10 cellular contexts compared by ENCODE assay signal in the genomic region with DNA sequence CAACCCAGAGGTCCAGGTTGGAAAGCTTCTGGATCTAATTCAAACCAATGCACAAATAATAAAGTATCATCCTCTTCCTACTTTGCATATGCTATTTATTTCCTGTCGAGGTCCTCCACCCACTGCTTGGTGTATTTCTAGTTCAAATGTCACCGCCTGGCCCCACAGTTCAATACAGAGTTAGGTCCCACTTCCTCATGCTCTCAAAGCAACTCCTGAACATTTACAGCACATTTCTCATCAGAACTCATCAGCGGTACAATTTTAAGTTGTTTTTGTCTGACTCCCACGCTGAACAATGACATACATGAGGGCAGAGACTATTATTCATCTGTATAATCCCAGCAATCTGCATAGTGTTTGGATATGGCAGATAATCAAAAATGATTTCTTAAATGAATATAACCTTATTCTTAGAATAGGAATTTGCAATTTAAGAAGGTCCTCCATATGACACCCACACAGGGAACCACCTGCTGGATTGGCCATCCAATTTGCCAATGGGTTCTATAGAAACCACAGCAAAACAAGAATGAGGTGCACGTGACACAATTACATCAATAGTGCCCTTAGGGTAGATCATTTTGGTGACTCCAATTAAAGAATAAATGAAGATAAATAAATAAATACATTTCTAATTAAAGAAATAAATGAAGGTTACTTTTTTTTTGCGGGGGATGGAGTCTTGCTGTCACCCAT. TPM values are rescaled to one million over a fixed set of nuclear protein-coding genes. Genes with fewer than 3 reads are reported as not detected.
DNase-seq lines count a peak whose midpoint lies in the region; ATAC-seq and TF ChIP-seq lines count a peak whose summit lies in the region.
"Had no signal": no experiment of that assay in that cellular context is flagged by ENCODE, and none has a peak within 500 bp of the region (broad histone marks: within the 10 kb centered on the region; RNA-seq: fewer than 3 reads in every experiment).

No MANE protein-coding gene starts in this region.

- no peaks in the 10 kb centered on the region for H3K79me1 ChIP-seq in mesenchymal stem cell (replicated peaks; ENCODE audit: low read length, poor library complexity, severe bottlenecking)

- intact Hi-C loops in mucosa of descending colon (cut with DNase I, micrococcal nuclease), result no loop called here

- no peak overlapping the region for H2BK120ac ChIP-seq in mesenchymal stem cell (ENCODE audit: low read depth, low read length)

- H2BK15ac ChIP-seq in mesenchymal stem cell (ENCODE audit: low read depth, poor library complexity, severe bottlenecking), result no peak overlapping the region

- H4K91ac ChIP-seq in mesenchymal stem cell (ENCODE audit: low read length), result no peak overlapping the region

- H3K27me3 ChIP-seq in CD8-positive, alpha-beta memory T cell (ENCODE audit: insufficient read depth, low read length, poor library complexity, severe bottlenecking), result no peaks in the 10 kb centered on the region
- no peaks in the 10 kb centered on the region for H3K27me3 ChIP-seq in mesenchymal stem cell (ENCODE audit: control insufficient read depth in 1 of 2, insufficient read depth in 1 of 2, low read length in 2 of 2)

- no peaks in the 10 kb centered on the region for H3K36me3 ChIP-seq in CD8-positive, alpha-beta memory T cell (ENCODE audit: insufficient read depth, low read length)
- no peaks in the 10 kb centered on the region for H3K36me3 ChIP-seq in mucosa of descending colon (ENCODE audit: low read depth)
- peaks cover 0 to 9% of the 10 kb centered on the region in 2 experiments for H3K36me3 ChIP-seq in mesenchymal stem cell (ENCODE audit: control insufficient read depth in 1 of 2, insufficient read depth in 2 of 2, low read depth in 1 of 2, low read length in 2 of 2)

- no peak overlapping the region for H4K8ac ChIP-seq in mesenchymal stem cell (ENCODE audit: low read length)

- no peak overlapping the region for H3K18ac ChIP-seq in mesenchymal stem cell (ENCODE audit: low read depth in 1 of 2, low read length in 2 of 2)

- CTCF ChIA-PET in CD8-positive, alpha-beta memory T cell (lab: Charles Lee), result interaction anchor here (1.3 kb wide), 1 partner anchor 82 kb away, joined by 6 read pairs; no protein-coding TSS in a partner anchor

- H3K4me1 ChIP-seq in CD8-positive, alpha-beta memory T cell (ENCODE audit: insufficient read depth, low read length), result peaks cover 13% of the 10 kb centered on the region
- no peaks in the 10 kb centered on the region for H3K4me1 ChIP-seq in mucosa of descending colon (ENCODE audit: low read depth)
- H3K4me1 ChIP-seq in mesenchymal stem cell (ENCODE audit: control insufficient read depth, insufficient read depth, low read depth, low read length), result no peaks in the 10 kb centered on the region

- ATAC-seq in mucosa of descending colon, result peak; percentile 64
- no peak for ATAC-seq in GM18868 (IDR thresholded peaks at IDR 0.05; ENCODE audit: unreplicated experiment)

- H2BK5ac ChIP-seq in mesenchymal stem cell (ENCODE audit: low read depth, low read length, poor library complexity, severe bottlenecking), result no peak overlapping the region

- no peaks in the 10 kb centered on the region for H3K9me3 Mint-ChIP-seq in CD8-positive, alpha-beta memory T cell

- no peaks in the 10 kb centered on the region for H3K27me3 Mint-ChIP-seq in CD8-positive, alpha-beta memory T cell

- H3K4me3 ChIP-seq in CD8-positive, alpha-beta memory T cell (ENCODE audit: low read length), result no peak overlapping the region
- no peak overlapping the region for H3K4me3 ChIP-seq in mucosa of descending colon
- no peak overlapping the region for H3K4me3 ChIP-seq in mesenchymal stem cell (ENCODE audit: insufficient read depth in 1 of 2, low read depth in 1 of 2, low read length in 2 of 2)

- H3K14ac ChIP-seq in mesenchymal stem cell (ENCODE audit: low read length in 2 of 2), result no peak overlapping the region

- peak overlapping the region in 1 of 7 donors; percentile 5 for H3K4me3 Mint-ChIP-seq in CD8-positive, alpha-beta memory T cell

- H3K9ac ChIP-seq in mesenchymal stem cell (ENCODE audit: low read length), result no peak overlapping the region

- H3K27ac Mint-ChIP-seq in CD8-positive, alpha-beta memory T cell, result peak overlapping the region; percentile 1 to 74 (median 44)

- no peak overlapping the region for H2BK12ac ChIP-seq in mesenchymal stem cell (ENCODE audit: low read length in 2 of 2)

- H3K4ac ChIP-seq in mesenchymal stem cell (ENCODE audit: low read depth in 1 of 2, low read length in 2 of 2), result no peak overlapping the region

- H3K4me1 Mint-ChIP-seq in CD8-positive, alpha-beta memory T cell, result peaks cover 10 to 13% (median 11%) of the 10 kb centered on the region in 3 donors

- H2AFZ ChIP-seq in mesenchymal stem cell (ENCODE audit: low read depth, low read length), result no peak overlapping the region

- WGBS in mesenchymal stem cell, result 95% methylated on average over 3 of the region's 6 CpGs

- H3K36me3 Mint-ChIP-seq in CD8-positive, alpha-beta memory T cell, result peaks cover 0 to 11% (median 3%) of the 10 kb centered on the region in 3 donors

- no peak overlapping the region for H3K23ac ChIP-seq in mesenchymal stem cell (ENCODE audit: low read length in 2 of 2)

- H3K27ac ChIP-seq in CD8-positive, alpha-beta memory T cell (ENCODE audit: low read depth, low read length), result no peak overlapping the region
- H3K27ac ChIP-seq in mesenchymal stem cell (ENCODE audit: low read length, poor library complexity, severe bottlenecking), result no peak overlapping the region

- H3K4me2 ChIP-seq in mesenchymal stem cell (ENCODE audit: low read length, poor library complexity, severe bottlenecking), result no peak overlapping the region

- TF ChIP-seq CTCF in mucosa of descending colon (IDR thresholded peaks at IDR 0.05), result no peak

- POLR2A ChIA-PET in CD8-positive, alpha-beta memory T cell (lab: Charles Lee), result no interaction called here

- no peaks in the 10 kb centered on the region for H3K9me3 ChIP-seq in CD8-positive, alpha-beta memory T cell (ENCODE audit: low read length)
- H3K9me3 ChIP-seq in mucosa of descending colon (no peaks in the 10 kb centered on the region), mesenchymal stem cell (ENCODE audit: control insufficient read depth, low read length) (no peaks in the 10 kb centered on the region)

- DNase-seq in CD8-positive, alpha-beta memory T cell, result peak in 1 of 5 donors; percentile 16
- DNase-seq in GM19238 (ENCODE audit: insufficient read length, low spot score) (peak; percentile 32), mucosa of descending colon (no peak), H4 (ENCODE audit: low spot score) (no peak), mesenchymal stem cell (no peak), GF-D8 (lab: John Stamatoyannopoulos, UW) (no peak)
- DNase-seq in activated CD4-positive, alpha-beta T cell treated with anti-CD3 and anti-CD28 coated beads for 48 hours, result peak; percentile 18
- DNase-seq: hippocampal formation, NCI-H2171 treated with DMSO at 0.1 percent for 48 hours had no signal

- H2AK5ac ChIP-seq in mesenchymal stem cell (ENCODE audit: low read length, severe bottlenecking), result no peak overlapping the region

RNA-seq across cellular contexts. Expression of gene SLC25A17, which starts 54.3 kb away (rescaled TPM):
- 10 to 100 TPM; 31.4 to 35.1 TPM for total RNA-seq in CD8-positive, alpha-beta memory T cell
- polyA plus RNA-seq in CD8-positive, alpha-beta memory T cell, result 17.6 TPM
- total RNA-seq in mucosa of descending colon, result 10 to 100 TPM in 2 of 3 donors, 1 to 10 TPM in 1; 8.7 to 12.1 (median 11.9) TPM
- 46.1 and 47.3 TPM in 2 replicates for total RNA-seq in H4 (2014; rRNA removed; shearing (Covaris generic))
- polyA plus RNA-seq in mesenchymal stem cell (2013, experiment 1 of 2), result 13.0 TPM
- polyA plus RNA-seq in mesenchymal stem cell (2013, experiment 2 of 2), result 13.9 TPM

Comparison
In these comparisons a context has a peak if more than half of its experiments do, and no peak if none do; other contexts are left out.
1. DNase-seq: peak in GM19238 (single experiment) and activated CD4-positive, alpha-beta T cell treated with anti-CD3 and anti-CD28 coated beads for 48 hours (single experiment); none in mucosa of descending colon (0 of 3), H4 (single experiment), mesenchymal stem cell (single experiment) and GF-D8 (single experiment).